Comparison of ENCODE assay signal across 1 cellular context in genomic region chr4:40419231-40419912, GRCh38.
TF ChIP-seq lines count a peak whose summit lies in the region.

No MANE protein-coding gene starts in this region.

TF ChIP-seq in HepG2, 621 proteins besides CTCF, POLR2A, EP300 and RAD21 (continued from another document):
- TF ChIP-seq, protein P1, sequence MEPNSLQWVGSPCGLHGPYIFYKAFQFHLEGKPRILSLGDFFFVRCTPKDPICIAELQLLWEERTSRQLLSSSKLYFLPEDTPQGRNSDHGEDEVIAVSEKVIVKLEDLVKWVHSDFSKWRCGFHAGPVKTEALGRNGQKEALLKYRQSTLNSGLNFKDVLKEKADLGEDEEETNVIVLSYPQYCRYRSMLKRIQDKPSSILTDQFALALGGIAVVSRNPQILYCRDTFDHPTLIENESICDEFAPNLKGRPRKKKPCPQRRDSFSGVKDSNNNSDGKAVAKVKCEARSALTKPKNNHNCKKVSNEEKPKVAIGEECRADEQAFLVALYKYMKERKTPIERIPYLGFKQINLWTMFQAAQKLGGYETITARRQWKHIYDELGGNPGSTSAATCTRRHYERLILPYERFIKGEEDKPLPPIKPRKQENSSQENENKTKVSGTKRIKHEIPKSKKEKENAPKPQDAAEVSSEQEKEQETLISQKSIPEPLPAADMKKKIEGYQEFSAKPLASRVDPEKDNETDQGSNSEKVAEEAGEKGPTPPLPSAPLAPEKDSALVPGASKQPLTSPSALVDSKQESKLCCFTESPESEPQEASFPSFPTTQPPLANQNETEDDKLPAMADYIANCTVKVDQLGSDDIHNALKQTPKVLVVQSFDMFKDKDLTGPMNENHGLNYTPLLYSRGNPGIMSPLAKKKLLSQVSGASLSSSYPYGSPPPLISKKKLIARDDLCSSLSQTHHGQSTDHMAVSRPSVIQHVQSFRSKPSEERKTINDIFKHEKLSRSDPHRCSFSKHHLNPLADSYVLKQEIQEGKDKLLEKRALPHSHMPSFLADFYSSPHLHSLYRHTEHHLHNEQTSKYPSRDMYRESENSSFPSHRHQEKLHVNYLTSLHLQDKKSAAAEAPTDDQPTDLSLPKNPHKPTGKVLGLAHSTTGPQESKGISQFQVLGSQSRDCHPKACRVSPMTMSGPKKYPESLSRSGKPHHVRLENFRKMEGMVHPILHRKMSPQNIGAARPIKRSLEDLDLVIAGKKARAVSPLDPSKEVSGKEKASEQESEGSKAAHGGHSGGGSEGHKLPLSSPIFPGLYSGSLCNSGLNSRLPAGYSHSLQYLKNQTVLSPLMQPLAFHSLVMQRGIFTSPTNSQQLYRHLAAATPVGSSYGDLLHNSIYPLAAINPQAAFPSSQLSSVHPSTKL (CRISPR knock-in tag; IDR thresholded peaks at IDR 0.05) = peak; percentile 60; the same call in 1 of the 2 replicates
- no peak for TF ChIP-seq PREB (CRISPR knock-in tag; IDR thresholded peaks at IDR 0.05)
- TF ChIP-seq, protein P2, sequence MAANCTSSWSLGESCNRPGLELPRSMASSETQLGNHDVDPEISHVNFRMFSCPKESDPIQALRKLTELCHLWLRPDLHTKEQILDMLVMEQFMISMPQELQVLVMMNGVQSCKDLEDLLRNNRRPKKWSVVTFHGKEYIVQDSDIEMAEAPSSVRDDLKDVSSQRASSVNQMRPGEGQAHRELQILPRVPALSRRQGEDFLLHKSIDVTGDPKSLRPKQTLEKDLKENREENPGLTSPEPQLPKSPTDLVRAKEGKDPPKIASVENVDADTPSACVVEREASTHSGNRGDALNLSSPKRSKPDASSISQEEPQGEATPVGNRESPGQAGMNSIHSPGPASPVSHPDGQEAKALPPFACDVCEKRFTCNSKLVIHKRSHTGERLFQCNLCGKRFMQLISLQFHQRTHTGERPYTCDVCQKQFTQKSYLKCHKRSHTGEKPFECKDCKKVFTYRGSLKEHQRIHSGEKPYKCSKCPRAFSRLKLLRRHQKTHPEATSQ (CRISPR knock-in tag; IDR thresholded peaks at IDR 0.05; ENCODE audit: borderline replicate concordance) = 0 out of 2 replicates have a peak, but pooled peaks have one; percentile 1
- TF ChIP-seq THAP9 (CRISPR knock-in tag; IDR thresholded peaks at IDR 0.05; ENCODE audit: borderline replicate concordance) = peak; percentile 54; the same call in 1 of the 2 replicates
- TF ChIP-seq ZNF143 (CRISPR knock-in tag; IDR thresholded peaks at IDR 0.05) = no peak
- no peak for TF ChIP-seq TCF12 (IDR thresholded peaks at IDR 0.05)
- TF ChIP-seq TCF12 (CRISPR knock-in tag; IDR thresholded peaks at IDR 0.05) = no peak
- TF ChIP-seq NCOR1 (IDR thresholded peaks at IDR 0.05; ENCODE audit: borderline replicate concordance, low read length) = 0 out of 2 replicates have a peak, but pooled peaks have one; percentile 23
- TF ChIP-seq ZBTB8A (CRISPR knock-in tag; IDR thresholded peaks at IDR 0.05; ENCODE audit: borderline replicate concordance, low read depth) = no peak
- TF ChIP-seq HOXA7 (CRISPR knock-in tag; IDR thresholded peaks at IDR 0.05) = no peak
- TF ChIP-seq ELF3 (CRISPR knock-in tag; IDR thresholded peaks at IDR 0.05) = peak; percentile 12; the same call in 1 of the 2 replicates
- no peak for TF ChIP-seq ZBTB34 (CRISPR knock-in tag; IDR thresholded peaks at IDR 0.05)
- no peak for TF ChIP-seq KMT2B (CRISPR knock-in tag; IDR thresholded peaks at IDR 0.05)
- TF ChIP-seq ZFP1 (CRISPR knock-in tag; IDR thresholded peaks at IDR 0.05) = no peak
- TF ChIP-seq HNF4A (CRISPR knock-in tag; IDR thresholded peaks at IDR 0.05) = peak; percentile 84
- TF ChIP-seq ZBTB21 (CRISPR knock-in tag; IDR thresholded peaks at IDR 0.05) = no peak
- peak; percentile 2; the same call in 1 of the 2 replicates for TF ChIP-seq POGZ (CRISPR knock-in tag; IDR thresholded peaks at IDR 0.05)
- TF ChIP-seq ZNF678 (CRISPR knock-in tag; IDR thresholded peaks at IDR 0.05) = no peak
- no peak for TF ChIP-seq RAD51 (IDR thresholded peaks at IDR 0.05; ENCODE audit: borderline replicate concordance)
- TF ChIP-seq ETV6 (CRISPR knock-in tag; conservative IDR thresholded peaks at IDR 0.05) = no peak
- no peak; the same call in 1 of the 2 replicates for TF ChIP-seq SAP130 (CRISPR knock-in tag; IDR thresholded peaks at IDR 0.05; ENCODE audit: low read depth)
- TF ChIP-seq LRRFIP1 (CRISPR knock-in tag; conservative IDR thresholded peaks at IDR 0.05) = no peak
- no peak for TF ChIP-seq FOXP1 (IDR thresholded peaks at IDR 0.05)
- TF ChIP-seq FOXP1 (CRISPR knock-in tag; IDR thresholded peaks at IDR 0.05) = no peak
- TF ChIP-seq SRSF1 (optimal IDR thresholded peaks at IDR 0.05; ENCODE audit: low read depth, low read length) = no peak
- no peak for TF ChIP-seq ZNF660 (CRISPR knock-in tag; IDR thresholded peaks at IDR 0.05; ENCODE audit: borderline replicate concordance, low read depth)
- TF ChIP-seq ZNF782 (CRISPR knock-in tag; IDR thresholded peaks at IDR 0.05; ENCODE audit: borderline replicate concordance) = no peak
- no peak for TF ChIP-seq REXO4 (CRISPR knock-in tag; IDR thresholded peaks at IDR 0.05; ENCODE audit: borderline replicate concordance)
- TF ChIP-seq ZNF75D (CRISPR knock-in tag; IDR thresholded peaks at IDR 0.05; ENCODE audit: borderline replicate concordance) = no peak
- no peak for TF ChIP-seq NFE2 (CRISPR knock-in tag; IDR thresholded peaks at IDR 0.05)
TF ChIP-seq in HepG2: peak in this region for 25.
